Comparison of ENCODE assay signal across 42 cellular contexts in genomic region chr12:100303831-100304230, GRCh38. TPM values are rescaled to one million over a fixed set of nuclear protein-coding genes. Genes with fewer than 3 reads are reported as not detected.
"Had no signal": no experiment of that assay in that cellular context is flagged by ENCODE, and none has a peak within 500 bp of the region (broad histone marks: within the 10 kb centered on the region; RNA-seq: fewer than 3 reads in every experiment).

No MANE protein-coding gene starts in this region.

- DNase-seq: activated effector memory CD4-positive, alpha-beta T cell treated with anti-CD3 and anti-CD28 coated beads, Interleukin-2, amount 50 U/mL, for 16 hours; activated effector memory CD4-positive, alpha-beta T cell treated with Interleukin-2 at 50 U/mL for 16 hours; activated gamma-delta T cell; activated gamma-delta T cell treated with Interleukin-2 at 50 U/mL for 16 hours; activated naive CD4-positive, alpha-beta T cell; activated naive CD4-positive, alpha-beta T cell treated with anti-CD3 and anti-CD28 coated beads for 36 hours; activated naive CD4-positive, alpha-beta T cell treated with anti-CD3 and anti-CD28 coated beads, Interleukin-2, amount 10 ng/mL, durations not matched to agents 7 days and 5 days; activated naive CD4-positive, alpha-beta T cell treated with anti-CD3 and anti-CD28 coated beads, Interleukin-2, amount 50 U/mL, for 16 hours; activated naive CD4-positive, alpha-beta T cell treated with Interleukin-2 at 50 U/mL for 16 hours; activated naive CD8-positive, alpha-beta T cell treated with anti-CD3 and anti-CD28 coated beads for 36 hours; activated naive CD8-positive, alpha-beta T cell treated with anti-CD3 and anti-CD28 coated beads, Interleukin-2, amount 10 ng/mL, durations not matched to agents 7 days and 5 days; activated naive CD8-positive, alpha-beta T cell treated with anti-CD3 and anti-CD28 coated beads, Interleukin-2, amount 50 U/mL, for 24 hours; activated T-cell treated with anti-CD3 and anti-CD28 coated beads for 4 hours; activated T-cell treated with anti-CD3 and anti-CD28 coated beads, Interleukin-2, amount 50 U/mL, for 1 hour; activated T-cell treated with anti-CD3 and anti-CD28 coated beads, Interleukin-2, amount 50 U/mL, for 24 hours; activated T-cell treated with anti-CD3 and anti-CD28 coated beads, Interleukin-2, amount 50 U/mL, for 4 hours; activated T-cell treated with anti-CD3 and anti-CD28 coated beads, Interleukin-2, amount 50 U/mL, for 48 hours; activated T-cell treated with anti-CD3 and anti-CD28 coated beads, Interleukin-2, amount 50 U/mL, for 72 hours; adrenal gland; amniotic stem cell; amygdala; anterior cingulate cortex; aorta; body of pancreas; brain microvascular endothelial cell; caudate nucleus; central memory CD4-positive, alpha-beta T cell; cerebellar nuclear complex had no signal

- H3K27ac Mint-ChIP-seq: activated naive CD4-positive, alpha-beta T cell treated with anti-CD3 and anti-CD28 coated beads for 36 hours; activated naive CD4-positive, alpha-beta T cell treated with anti-CD3 and anti-CD28 coated beads, Interleukin-2, amount 10 ng/mL, durations not matched to agents 7 days and 5 days; activated naive CD4-positive, alpha-beta T cell treated with anti-CD3 and anti-CD28 coated beads, Interleukin-2, amount 50 U/mL, for 24 hours; activated naive CD4-positive, alpha-beta T cell treated with anti-CD3 and anti-CD28 coated beads, Interleukin-2, amount 50 U/mL, for 72 hours; activated naive CD8-positive, alpha-beta T cell; activated naive CD8-positive, alpha-beta T cell treated with anti-CD3 and anti-CD28 coated beads for 36 hours; activated naive CD8-positive, alpha-beta T cell treated with anti-CD3 and anti-CD28 coated beads, Interleukin-2, amount 10 ng/mL, durations not matched to agents 7 days and 5 days; activated naive CD8-positive, alpha-beta T cell treated with anti-CD3 and anti-CD28 coated beads, Interleukin-2, amount 50 U/mL, for 24 hours; activated T-cell treated with anti-CD3 and anti-CD28 coated beads, Interleukin-2, amount 50 U/mL, for 24 hours; activated T-helper 1 cell treated with anti-CD3 and anti-CD28 coated beads, Interleukin-12 subunit alpha, Interleukin-12 subunit beta, Interleukin-2, Interleukin-4 antibody, amounts not matched to agents 30 ng/mL and 10 ng/mL and 1 ng/mL, durations not matched to agents 14 hours and 24 hours and 36 hours; activated T-helper 17 cell treated with anti-CD3 and anti-CD28 coated beads, Interleukin-2, amount 50 U/mL, for 72 hours; activated T-helper 2 cell treated with anti-CD3 and anti-CD28 coated beads, Interferon-gamma antibody, Interleukin-2, Interleukin-4, amounts not matched to agents 10 μg/mL and 5 μg/mL and 100 μg/mL, durations not matched to agents 14 hours and 24 hours and 36 hours; brain had no signal

- H3K27me3 ChIP-seq: adrenal gland, ascending aorta, body of pancreas, brain microvascular endothelial cell, breast epithelium, cardiac muscle cell had no signal

- H3K27me3 Mint-ChIP-seq: activated naive CD4-positive, alpha-beta T cell treated with anti-CD3 and anti-CD28 coated beads, Interleukin-2, amount 10 ng/mL, durations not matched to agents 7 days and 5 days; activated naive CD4-positive, alpha-beta T cell treated with anti-CD3 and anti-CD28 coated beads, Interleukin-2, amount 50 U/mL, for 24 hours; activated naive CD8-positive, alpha-beta T cell; activated naive CD8-positive, alpha-beta T cell treated with anti-CD3 and anti-CD28 coated beads for 36 hours; activated naive CD8-positive, alpha-beta T cell treated with anti-CD3 and anti-CD28 coated beads, Interleukin-2, amount 10 ng/mL, durations not matched to agents 7 days and 5 days; activated naive CD8-positive, alpha-beta T cell treated with anti-CD3 and anti-CD28 coated beads, Interleukin-2, amount 50 U/mL, for 24 hours; activated T-cell treated with anti-CD3 and anti-CD28 coated beads, Interleukin-2, amount 50 U/mL, for 24 hours; activated T-helper 17 cell treated with anti-CD3 and anti-CD28 coated beads, Interleukin-2, amount 50 U/mL, for 72 hours; central memory CD8-positive, alpha-beta T cell had no signal

- H3K4me3 Mint-ChIP-seq: activated naive CD4-positive, alpha-beta T cell treated with anti-CD3 and anti-CD28 coated beads for 36 hours; activated naive CD4-positive, alpha-beta T cell treated with anti-CD3 and anti-CD28 coated beads, Interleukin-2, amount 10 ng/mL, durations not matched to agents 7 days and 5 days; activated naive CD4-positive, alpha-beta T cell treated with anti-CD3 and anti-CD28 coated beads, Interleukin-2, amount 50 U/mL, for 24 hours; activated naive CD8-positive, alpha-beta T cell; activated naive CD8-positive, alpha-beta T cell treated with anti-CD3 and anti-CD28 coated beads for 36 hours; activated naive CD8-positive, alpha-beta T cell treated with anti-CD3 and anti-CD28 coated beads, Interleukin-2, amount 10 ng/mL, durations not matched to agents 7 days and 5 days; activated naive CD8-positive, alpha-beta T cell treated with anti-CD3 and anti-CD28 coated beads, Interleukin-2, amount 50 U/mL, for 24 hours; activated T-cell treated with anti-CD3 and anti-CD28 coated beads, Interleukin-2, amount 50 U/mL, for 24 hours; activated T-cell treated with anti-CD3 and anti-CD28 coated beads, Interleukin-2, amount 50 U/mL, for 4 hours; activated T-cell treated with anti-CD3 and anti-CD28 coated beads, Interleukin-2, amount 50 U/mL, for 72 hours; activated T-helper 1 cell treated with anti-CD3 and anti-CD28 coated beads, Interleukin-12 subunit alpha, Interleukin-12 subunit beta, Interleukin-2, Interleukin-4 antibody, amounts not matched to agents 30 ng/mL and 10 ng/mL and 1 ng/mL, durations not matched to agents 14 hours and 24 hours and 36 hours; activated T-helper 17 cell treated with anti-CD3 and anti-CD28 coated beads, Interleukin-2, amount 50 U/mL, for 72 hours; brain; central memory CD8-positive, alpha-beta T cell had no signal

- ATAC-seq: activated naive CD4-positive, alpha-beta T cell treated with anti-CD3 and anti-CD28 coated beads, Interleukin-2, amount 50 U/mL, for 72 hours; activated naive CD8-positive, alpha-beta T cell treated with anti-CD3 and anti-CD28 coated beads, Interleukin-2, amount 50 U/mL, for 24 hours; activated T-cell treated with anti-CD3 and anti-CD28 coated beads, Interleukin-2, amount 50 U/mL, for 4 hours; activated T-cell treated with anti-CD3 and anti-CD28 coated beads, Interleukin-2, amount 50 U/mL, for 72 hours; activated T-helper 17 cell treated with anti-CD3 and anti-CD28 coated beads, Interleukin-2, amount 50 U/mL, for 72 hours; body of pancreas had no signal

- H3K4me1 Mint-ChIP-seq: activated naive CD4-positive, alpha-beta T cell treated with anti-CD3 and anti-CD28 coated beads, Interleukin-2, amount 10 ng/mL, durations not matched to agents 7 days and 5 days; activated naive CD8-positive, alpha-beta T cell treated with anti-CD3 and anti-CD28 coated beads for 36 hours; activated naive CD8-positive, alpha-beta T cell treated with anti-CD3 and anti-CD28 coated beads, Interleukin-2, amount 10 ng/mL, durations not matched to agents 7 days and 5 days; activated naive CD8-positive, alpha-beta T cell treated with anti-CD3 and anti-CD28 coated beads, Interleukin-2, amount 50 U/mL, for 24 hours; activated T-helper 17 cell treated with anti-CD3 and anti-CD28 coated beads, Interleukin-2, amount 50 U/mL, for 72 hours; brain had no signal

- H3K4me3 ChIP-seq: adrenal gland, ascending aorta, body of pancreas, breast epithelium, cardiac muscle cell had no signal

- H3K4me1 ChIP-seq: adrenal gland, ascending aorta, body of pancreas, breast epithelium had no signal

- H3K36me3 ChIP-seq: breast epithelium had no signal

- H3K27ac ChIP-seq: adrenal gland, ascending aorta, body of pancreas, brain microvascular endothelial cell, breast epithelium, cardiac muscle cell had no signal

- H3K9me3 ChIP-seq: adrenal gland, ascending aorta, body of pancreas, breast epithelium had no signal

RNA-seq across cellular contexts. Expression of gene DEPDC4, which starts 37.0 kb away (rescaled TPM):
- total RNA-seq: ascending aorta had no signal

RNA-seq across cellular contexts. Expression of gene SLC17A8, which starts 53.0 kb away (rescaled TPM):
- total RNA-seq: activated naive CD4-positive, alpha-beta T cell treated with anti-CD3 and anti-CD28 coated beads for 36 hours; activated naive CD4-positive, alpha-beta T cell treated with anti-CD3 and anti-CD28 coated beads, Interleukin-2, amount 50 U/mL, for 72 hours; activated naive CD8-positive, alpha-beta T cell treated with anti-CD3 and anti-CD28 coated beads for 36 hours; activated naive CD8-positive, alpha-beta T cell treated with anti-CD3 and anti-CD28 coated beads, Interleukin-2, amount 10 ng/mL, durations not matched to agents 7 days and 5 days; activated T-cell treated with anti-CD3 and anti-CD28 coated beads, Interleukin-2, amount 50 U/mL, for 4 hours; activated T-cell treated with anti-CD3 and anti-CD28 coated beads, Interleukin-2, amount 50 U/mL, for 72 hours; activated T-helper 1 cell treated with anti-CD3 and anti-CD28 coated beads, Interleukin-12 subunit alpha, Interleukin-12 subunit beta, Interleukin-2, Interleukin-4 antibody, amounts not matched to agents 30 ng/mL and 10 ng/mL and 1 ng/mL, durations not matched to agents 14 hours and 24 hours and 36 hours; activated T-helper 17 cell treated with anti-CD3 and anti-CD28 coated beads, Interleukin-2, amount 50 U/mL, for 72 hours; activated T-helper 2 cell treated with anti-CD3 and anti-CD28 coated beads, Interferon-gamma antibody, Interleukin-2, Interleukin-4, amounts not matched to agents 10 μg/mL and 5 μg/mL and 100 μg/mL, durations not matched to agents 14 hours and 24 hours and 36 hours; aorta; ascending aorta; astrocyte; body of pancreas; breast epithelium; bronchial epithelial cell; cardiac muscle cell; cardiac septum had no signal
- polyA plus RNA-seq: aorta, cardiac muscle cell had no signal
